ENCODE assay signal across 8 cellular contexts in genomic region chr7:131109757-131110293, GRCh38.
A peak's percentile ranks its signal among the peaks of the same experiment; 100 is the strongest.
DNase-seq lines count a peak whose midpoint lies in the region; ATAC-seq and TF ChIP-seq lines count a peak whose summit lies in the region.

No MANE protein-coding gene starts in this region.

- H3K4me3 ChIP-seq in Panc1 (ENCODE audit: low read depth in 2 of 2, low read length in 2 of 2) = peak overlapping the region; percentile 68 to 94
- peak overlapping the region; percentile 98 for H3K4me3 ChIP-seq in fibroblast of the aortic adventitia (ENCODE audit: low read depth, low read length)

- peak overlapping the region; percentile 88 for H3K4me3 Mint-ChIP-seq in nephron progenitor cell

- H3K27ac ChIP-seq in Panc1 (ENCODE audit: low read length) = peak overlapping the region; percentile 98

- H3K9me3 ChIP-seq in Panc1 (ENCODE audit: control insufficient read depth, insufficient read depth, low read depth, low read length) = no peaks in the 10 kb centered on the region

- no peaks in the 10 kb centered on the region for H3K9me3 Mint-ChIP-seq in nephron progenitor cell

- intact Hi-C loops in Panc1 (cut with micrococcal nuclease; ENCODE audit: unreplicated experiment) = loop anchor here (2.0 to 10.0 kb wide), 3 partner anchors 192 to 315 kb away; partner anchors contain the start of gene MKLN1

- in situ Hi-C loops in Panc1 (cut with HindIII; ENCODE audit: low pct_unique_long_range_greater_than_20kb, low sequenced_read_pairs) = no loop called here

- no peaks in the 10 kb centered on the region for H3K36me3 Mint-ChIP-seq in nephron progenitor cell (ENCODE audit: low read depth)

- POLR2A ChIA-PET in Panc1 (lab: Charles Lee) = interaction anchor here (0.7 to 1.2 kb wide), 3 partner anchors 12 to 150 kb away, joined by 3 read pairs; no protein-coding TSS in a partner anchor

- TF ChIP-seq CTCF in Panc1 (IDR thresholded peaks at IDR 0.05) (no peak), fibroblast of the aortic adventitia (IDR thresholded peaks at IDR 0.05; ENCODE audit: insufficient read depth, low read length) (no peak), nephron progenitor cell (IDR thresholded peaks at IDR 0.05) (no peak)

- BruUV-seq in Panc1 (replicated peaks; lab: Mats Ljungman, UMichigan) = no TSS peak

- DNase-seq in SKM-1 treated with dmso at 0.1 percent for 144 hours (lab: John Stamatoyannopoulos, UW; ENCODE audit: unreplicated experiment) = peak; percentile 66
- DNase-seq in SKM-1 (lab: John Stamatoyannopoulos, UW; ENCODE audit: unreplicated experiment) = no peak
- DNase-seq in HUDEP-2 (lab: John Stamatoyannopoulos, UW; ENCODE audit: unreplicated experiment in 76 of 76) = peak in 55 of 76 experiments; percentile 2 to 70 (median 35)
- no peak for DNase-seq in Panc1 (ENCODE audit: low read depth, low spot score)
- peak; percentile 92 for DNase-seq in activated effector memory CD4-positive, alpha-beta T cell treated with anti-CD3 and anti-CD28 coated beads, Interleukin-2, amount 50 U/mL, for 16 hours
- peak; percentile 87 for DNase-seq in fibroblast of the aortic adventitia (ENCODE audit: low read depth)
- DNase-seq in nephron progenitor cell = peak; percentile 77
- DNase-seq in stromal cell of bone marrow (ENCODE audit: low read depth) = peak; percentile 74

- peaks cover 30% of the 10 kb centered on the region for H3K4me1 ChIP-seq in Panc1 (ENCODE audit: control insufficient read depth, insufficient read depth, low read length)

- CTCF ChIA-PET in Panc1 (lab: Charles Lee) = interaction anchor here (0.6 to 0.8 kb wide), 3 partner anchors 20 to 70 kb away, joined by 3 to 7 read pairs (median 6); no protein-coding TSS in a partner anchor

- peak; percentile 49 for ATAC-seq in Panc1

- peaks cover 53% of the 10 kb centered on the region for H3K4me1 Mint-ChIP-seq in nephron progenitor cell

- no peaks in the 10 kb centered on the region for H3K27me3 ChIP-seq in Panc1 (ENCODE audit: control insufficient read depth, insufficient read depth, low read length)

- no peak overlapping the region for H3K27ac Mint-ChIP-seq in nephron progenitor cell

- H3K36me3 ChIP-seq in Panc1 (ENCODE audit: control insufficient read depth, insufficient read depth, low read length) = no peaks in the 10 kb centered on the region

- H3K27me3 Mint-ChIP-seq in nephron progenitor cell (ENCODE audit: low read depth, poor library complexity) = peaks cover 85% of the 10 kb centered on the region

Comparison
In these comparisons a context has a peak if more than half of its experiments do, and no peak if none do; other contexts are left out.
1. DNase-seq: peak in SKM-1 treated with dmso at 0.1 percent for 144 hours (single experiment), HUDEP-2 (55 of 76), activated effector memory CD4-positive, alpha-beta T cell treated with anti-CD3 and anti-CD28 coated beads, Interleukin-2, amount 50 U/mL, for 16 hours (single experiment), fibroblast of the aortic adventitia (single experiment), nephron progenitor cell (single experiment) and stromal cell of bone marrow (single experiment); none in SKM-1 (single experiment) and Panc1 (single experiment).